In the genomic region with DNA sequence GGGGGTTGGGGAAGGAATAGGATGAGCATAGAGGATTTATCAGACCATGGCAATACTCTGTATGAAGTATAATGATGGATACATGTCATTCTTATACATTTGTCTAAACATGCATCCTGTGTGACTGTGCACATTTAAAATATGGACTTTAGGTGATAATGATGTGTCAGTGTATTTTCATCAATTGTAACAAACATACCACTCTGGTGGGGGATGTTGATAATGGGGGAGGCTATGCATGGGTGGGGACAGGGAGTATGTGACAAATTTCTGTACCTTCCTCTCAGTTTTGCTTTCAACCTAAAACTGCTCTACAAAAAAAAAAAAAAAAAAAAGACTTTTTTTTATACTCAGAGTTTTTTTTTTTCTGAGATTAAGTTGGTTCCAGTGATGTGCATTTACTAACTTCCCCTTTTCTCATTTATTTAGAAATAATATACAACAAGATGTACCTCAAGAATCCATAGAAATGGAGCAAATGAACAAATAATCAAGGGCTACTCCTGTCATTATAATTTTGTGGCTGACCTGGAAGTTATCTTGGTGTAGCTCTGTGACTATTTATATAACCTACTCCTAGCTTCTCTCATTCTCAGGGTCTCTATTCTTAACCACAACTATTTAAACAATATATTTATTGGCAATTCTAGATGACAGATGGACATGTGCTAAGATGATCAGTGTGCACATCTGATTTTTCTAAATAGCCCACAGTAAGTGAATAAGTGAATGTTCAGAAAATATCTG, we compare ENCODE assay signal across 12 cellular contexts.
DNase-seq lines count a peak whose midpoint lies in the region; ATAC-seq and TF ChIP-seq lines count a peak whose summit lies in the region.
"Had no signal": no experiment of that assay in that cellular context is flagged by ENCODE, and none has a peak within 500 bp of the region (broad histone marks: within the 10 kb centered on the region; RNA-seq: fewer than 3 reads in every experiment).

No MANE protein-coding gene starts in this region.

- no peaks in the 10 kb centered on the region for H3K27me3 Mint-ChIP-seq in activated B cell treated with CpG ODN at 0.5 μM for 24 hours
- no peaks in the 10 kb centered on the region for H3K27me3 Mint-ChIP-seq in activated T-helper 2 cell treated with anti-CD3 and anti-CD28 coated beads, Interferon-gamma antibody, Interleukin-2, Interleukin-4, amounts not matched to agents 10 μg/mL and 5 μg/mL and 100 μg/mL, durations not matched to agents 14 hours and 24 hours and 36 hours (ENCODE audit: low read depth)
- H3K27me3 Mint-ChIP-seq: naive thymus-derived CD4-positive, alpha-beta T cell had no signal

- peaks cover 3% of the 10 kb centered on the region for H3K9me3 Mint-ChIP-seq in activated B cell treated with CpG ODN at 0.5 μM for 24 hours
- H3K9me3 Mint-ChIP-seq in activated T-helper 2 cell treated with anti-CD3 and anti-CD28 coated beads, Interferon-gamma antibody, Interleukin-2, Interleukin-4, amounts not matched to agents 10 μg/mL and 5 μg/mL and 100 μg/mL, durations not matched to agents 14 hours and 24 hours and 36 hours: peaks cover 13% of the 10 kb centered on the region

- DNase-seq in activated B cell treated with CpG ODN at 0.5 μM for 24 hours: no peak
- DNase-seq in activated T-helper 2 cell treated with anti-CD3 and anti-CD28 coated beads, Interferon-gamma antibody, Interleukin-2, Interleukin-4, amounts not matched to agents 10 μg/mL and 5 μg/mL and 100 μg/mL, durations not matched to agents 14 hours and 24 hours and 36 hours (ENCODE audit: low spot score): no peak
- no peak for DNase-seq in foreskin melanocyte
- DNase-seq in left colon: no peak
- DNase-seq in upper lobe of left lung: no peak
- DNase-seq: activated naive CD4-positive, alpha-beta T cell treated with anti-CD3 and anti-CD28 coated beads, Interleukin-2, amount 50 U/mL, for 16 hours; effector CD8-positive, alpha-beta T cell; naive thymus-derived CD4-positive, alpha-beta T cell had no signal

- CTCF ChIA-PET in activated B cell treated with CpG ODN at 0.5 μM for 24 hours (lab: Charles Lee): interaction anchor here (0.9 kb wide), 1 partner anchor 41 kb away, joined by 3 read pairs; no protein-coding TSS in a partner anchor

- H3K36me3 ChIP-seq in upper lobe of left lung: no peaks in the 10 kb centered on the region
- H3K36me3 ChIP-seq: suprapubic skin had no signal

- no peak for TF ChIP-seq POLR2A in upper lobe of left lung (IDR thresholded peaks at IDR 0.05)

- peak; percentile 88 for ATAC-seq in GM18858 (IDR thresholded peaks at IDR 0.05; ENCODE audit: unreplicated experiment)
- ATAC-seq in GM21423 (IDR thresholded peaks at IDR 0.05; ENCODE audit: unreplicated experiment): peak; percentile 77
- peak; percentile 84 for ATAC-seq in HG03095 (IDR thresholded peaks at IDR 0.05; ENCODE audit: unreplicated experiment)
- peak; percentile 75 for ATAC-seq in activated B cell treated with CpG ODN at 0.5 μM for 24 hours (ENCODE audit: low read depth)
- ATAC-seq in left colon: no peak
- no peak for ATAC-seq in upper lobe of left lung (ENCODE audit: low FRiP score in 2 of 2)
- ATAC-seq: naive thymus-derived CD4-positive, alpha-beta T cell had no signal

- no peak overlapping the region for H3K4me3 Mint-ChIP-seq in activated B cell treated with CpG ODN at 0.5 μM for 24 hours
- H3K4me3 Mint-ChIP-seq in activated T-helper 2 cell treated with anti-CD3 and anti-CD28 coated beads, Interferon-gamma antibody, Interleukin-2, Interleukin-4, amounts not matched to agents 10 μg/mL and 5 μg/mL and 100 μg/mL, durations not matched to agents 14 hours and 24 hours and 36 hours (ENCODE audit: low read depth): no peak overlapping the region
- H3K4me3 Mint-ChIP-seq: naive thymus-derived CD4-positive, alpha-beta T cell had no signal

- TF ChIP-seq EP300 in upper lobe of left lung (IDR thresholded peaks at IDR 0.05): no peak

- no peak overlapping the region for H3K27ac ChIP-seq in upper lobe of left lung
- H3K27ac ChIP-seq: suprapubic skin had no signal

- H3K27ac Mint-ChIP-seq in activated B cell treated with CpG ODN at 0.5 μM for 24 hours: peak overlapping the region; percentile 67
- no peak overlapping the region for H3K27ac Mint-ChIP-seq in activated T-helper 2 cell treated with anti-CD3 and anti-CD28 coated beads, Interferon-gamma antibody, Interleukin-2, Interleukin-4, amounts not matched to agents 10 μg/mL and 5 μg/mL and 100 μg/mL, durations not matched to agents 14 hours and 24 hours and 36 hours
- H3K27ac Mint-ChIP-seq: naive thymus-derived CD4-positive, alpha-beta T cell had no signal

- no peaks in the 10 kb centered on the region for H3K36me3 Mint-ChIP-seq in activated B cell treated with CpG ODN at 0.5 μM for 24 hours (ENCODE audit: low read depth)
- peaks cover 32% of the 10 kb centered on the region for H3K36me3 Mint-ChIP-seq in activated T-helper 2 cell treated with anti-CD3 and anti-CD28 coated beads, Interferon-gamma antibody, Interleukin-2, Interleukin-4, amounts not matched to agents 10 μg/mL and 5 μg/mL and 100 μg/mL, durations not matched to agents 14 hours and 24 hours and 36 hours (ENCODE audit: low read depth)

- intact Hi-C loops in activated B cell treated with CpG ODN at 0.5 μM for 24 hours (cut with micrococcal nuclease) (loop anchor here (2.0 kb wide), 2 partner anchors 13 to 35 kb away; no protein-coding TSS in a partner anchor), left colon (cut with DNase I, micrococcal nuclease) (no loop called here)
- intact Hi-C loops in activated T-helper 2 cell treated with anti-CD3 and anti-CD28 coated beads, Interferon-gamma antibody, Interleukin-2, Interleukin-4, amounts not matched to agents 10 μg/mL and 5 μg/mL and 100 μg/mL, durations not matched to agents 14 hours and 24 hours and 36 hours (cut with micrococcal nuclease): no loop called here

- H3K9me3 ChIP-seq in upper lobe of left lung: no peaks in the 10 kb centered on the region
- H3K9me3 ChIP-seq: suprapubic skin had no signal

- H3K4me1 ChIP-seq in upper lobe of left lung: no peaks in the 10 kb centered on the region
- H3K4me1 ChIP-seq: suprapubic skin had no signal

- no peaks in the 10 kb centered on the region for H3K27me3 ChIP-seq in upper lobe of left lung
- H3K27me3 ChIP-seq: suprapubic skin had no signal

- no peak overlapping the region for H3K4me3 ChIP-seq in upper lobe of left lung
- H3K4me3 ChIP-seq: suprapubic skin had no signal

- POLR2A ChIA-PET in activated B cell treated with CpG ODN at 0.5 μM for 24 hours (lab: Charles Lee): interaction anchor here (0.6 to 1.3 kb wide), 4 partner anchors 42 to 1367 kb away, joined by 3 to 8 read pairs (median 4); partner anchors contain the start of gene ITGA4

- TF ChIP-seq CTCF in activated B cell treated with CpG ODN at 0.5 μM for 24 hours (IDR thresholded peaks at IDR 0.05): no peak
- no peak for TF ChIP-seq CTCF in upper lobe of left lung (IDR thresholded peaks at IDR 0.05)

- H3K4me1 Mint-ChIP-seq in activated B cell treated with CpG ODN at 0.5 μM for 24 hours: peaks cover 38% of the 10 kb centered on the region
- H3K4me1 Mint-ChIP-seq in activated T-helper 2 cell treated with anti-CD3 and anti-CD28 coated beads, Interferon-gamma antibody, Interleukin-2, Interleukin-4, amounts not matched to agents 10 μg/mL and 5 μg/mL and 100 μg/mL, durations not matched to agents 14 hours and 24 hours and 36 hours (ENCODE audit: low read depth): peaks cover 18% of the 10 kb centered on the region

Comparison
In these comparisons a context has a peak if more than half of its experiments do, and no peak if none do; other contexts are left out.
1. ATAC-seq: peak in GM18858 (single experiment), GM21423 (single experiment), HG03095 (single experiment) and activated B cell treated with CpG ODN at 0.5 μM for 24 hours (single experiment); none in left colon (single experiment) and upper lobe of left lung (0 of 2).